In genomic region chr4:138889216-138889615, GRCh38 we compare ENCODE assay signal across 25 cellular contexts.
"Had no signal": no experiment of that assay in that cellular context is flagged by ENCODE, and none has a peak within 500 bp of the region (broad histone marks: within the 10 kb centered on the region; RNA-seq: fewer than 3 reads in every experiment).

No MANE protein-coding gene starts in this region.

- H3K4me3 ChIP-seq: colonic mucosa, hepatocyte, lung, mucosa of descending colon, spleen, thoracic aorta had no signal

- H3K27me3 ChIP-seq: colonic mucosa, foreskin keratinocyte, hepatocyte, neutrophil, spleen had no signal

- DNase-seq: colonic mucosa; dermis blood vessel endothelial cell; effector CD4-positive, alpha-beta T cell; endodermal cell; erythroblast; foreskin keratinocyte; head of caudate nucleus; kidney; left colon; left ventricle myocardium superior; mesendoderm; mucosa of descending colon; naive thymus-derived CD8-positive, alpha-beta T cell; spleen; stimulated activated CD4-positive, alpha-beta T cell treated with anti-CD3 and anti-CD28 coated beads, Interleukin-15, amount 100 ng/mL, for 24 hours; stimulated activated CD4-positive, alpha-beta T cell treated with anti-CD3 and anti-CD28 coated beads, Interleukin-1b, Interleukin-23, amount 100 ng/mL, for 48 hours; stimulated activated CD4-positive, alpha-beta T cell treated with anti-CD3 and anti-CD28 coated beads, Interleukin-4, amount 100 ng/mL, for 24 hours had no signal

- H2AFZ ChIP-seq: hepatocyte had no signal

- H3K4me2 ChIP-seq: hepatocyte had no signal

- H3K4me1 Mint-ChIP-seq: naive thymus-derived CD8-positive, alpha-beta T cell; stimulated activated memory B cell treated with anti-CD40 and anti-IgM and Interleukin-4, amounts not matched to agents 10 μg/mL and 1 μg/mL and 100 μg/mL, for 72 hours had no signal

- H3K36me3 Mint-ChIP-seq: naive thymus-derived CD8-positive, alpha-beta T cell; stimulated activated memory B cell treated with anti-CD40 and anti-IgM and Interleukin-4, amounts not matched to agents 10 μg/mL and 1 μg/mL and 100 μg/mL, for 72 hours had no signal

- H3K9me3 ChIP-seq: colonic mucosa, mucosa of descending colon, neutrophil, spleen, thoracic aorta had no signal

- H3K36me3 ChIP-seq: colonic mucosa, neutrophil, spleen, thoracic aorta had no signal

- H3K79me2 ChIP-seq: hepatocyte had no signal

- H3K27ac ChIP-seq: colonic mucosa, foreskin keratinocyte, hepatocyte, neutrophil, spleen, thoracic aorta had no signal

- FAIRE-seq: endothelial cell of umbilical vein, kidney had no signal

- H3K27ac Mint-ChIP-seq: endodermal cell; naive thymus-derived CD8-positive, alpha-beta T cell; stimulated activated memory B cell treated with anti-CD40 and anti-IgM and Interleukin-4, amounts not matched to agents 10 μg/mL and 1 μg/mL and 100 μg/mL, for 72 hours; stimulated activated naive CD8-positive, alpha-beta T cell treated with anti-CD3 and anti-CD28 coated beads, Interleukin-15, Interleukin-2, amounts not matched to agents 100 ng/mL and 50 ng/mL, for 24 hours had no signal

- H3K4me1 ChIP-seq: colonic mucosa, spleen had no signal

- ATAC-seq: foreskin keratinocyte; left colon; left ventricle myocardium superior; mucosa of descending colon; naive thymus-derived CD8-positive, alpha-beta T cell; sciatic nerve; stimulated activated memory B cell treated with anti-CD40 and anti-IgM and Interleukin-4, amounts not matched to agents 10 μg/mL and 1 μg/mL and 100 μg/mL, for 72 hours had no signal

- H3K9me3 Mint-ChIP-seq: stimulated activated memory B cell treated with anti-CD40 and anti-IgM and Interleukin-4, amounts not matched to agents 10 μg/mL and 1 μg/mL and 100 μg/mL, for 72 hours had no signal

- H3K4me3 Mint-ChIP-seq: endodermal cell; naive thymus-derived CD8-positive, alpha-beta T cell; stimulated activated memory B cell treated with anti-CD40 and anti-IgM and Interleukin-4, amounts not matched to agents 10 μg/mL and 1 μg/mL and 100 μg/mL, for 72 hours; stimulated activated naive CD8-positive, alpha-beta T cell treated with anti-CD3 and anti-CD28 coated beads, Interleukin-15, Interleukin-2, amounts not matched to agents 100 ng/mL and 50 ng/mL, for 24 hours had no signal
